ENCODE assay signal across 8 cellular contexts in genomic region chr10:78407009-78407711, GRCh38.
DNase-seq lines count a peak whose midpoint lies in the region; ATAC-seq and TF ChIP-seq lines count a peak whose summit lies in the region.

No MANE protein-coding gene starts in this region.

- TF ChIP-seq CTCF in foreskin fibroblast (IDR thresholded peaks at IDR 0.05; ENCODE audit: low read depth, low read length), result no peak
- no peak for TF ChIP-seq CTCF in nephron progenitor cell (IDR thresholded peaks at IDR 0.05)

- peak overlapping the region; percentile 95 for H3K27ac Mint-ChIP-seq in nephron progenitor cell

- peak overlapping the region in 1 of 2 donors; percentile 36 for H3K9ac ChIP-seq in stomach smooth muscle (ENCODE audit: low read length in 2 of 2)

- peaks cover 12% of the 10 kb centered on the region for H3K27me3 Mint-ChIP-seq in nephron progenitor cell (ENCODE audit: low read depth, poor library complexity)

- H3K4me1 Mint-ChIP-seq in nephron progenitor cell, result peaks cover 58% of the 10 kb centered on the region

- H3K27me3 ChIP-seq in stomach smooth muscle (ENCODE audit: control insufficient read depth in 1 of 2, insufficient read depth in 2 of 2, low read length in 2 of 2), result peaks cover 0 to 3% of the 10 kb centered on the region in 2 donors

- ATAC-seq in HG03442 (IDR thresholded peaks at IDR 0.05; ENCODE audit: unreplicated experiment), result peak; percentile 73

- H3K27ac ChIP-seq in stomach smooth muscle (ENCODE audit: low read length), result no peak overlapping the region

- no peaks in the 10 kb centered on the region for H3K9me3 ChIP-seq in stomach smooth muscle (ENCODE audit: control insufficient read depth in 2 of 2, low read length in 2 of 2)

- H3K4me1 ChIP-seq in stomach smooth muscle (ENCODE audit: control insufficient read depth, insufficient read depth, low read length), result peaks cover 36% of the 10 kb centered on the region

- H3K36me3 ChIP-seq in stomach smooth muscle (ENCODE audit: control insufficient read depth in 2 of 2, insufficient read depth in 2 of 2, low read length in 2 of 2), result no peaks in the 10 kb centered on the region

- H3K36me3 Mint-ChIP-seq in nephron progenitor cell (ENCODE audit: low read depth), result no peaks in the 10 kb centered on the region

- no peaks in the 10 kb centered on the region for H3K9me3 Mint-ChIP-seq in nephron progenitor cell

- peak; percentile 93 for DNase-seq in DMS114 treated with DMSO at 0.1 percent for 48 hours (lab: John Stamatoyannopoulos, UW; ENCODE audit: unreplicated experiment)
- DNase-seq in NCI-H82 treated with DMSO at 0.1 percent for 48 hours (lab: John Stamatoyannopoulos, UW; ENCODE audit: unreplicated experiment), result peak; percentile 82
- peak; percentile 12 for DNase-seq in activated effector memory CD4-positive, alpha-beta T cell treated with Interleukin-2 at 50 U/mL for 16 hours
- DNase-seq in foreskin fibroblast, result peak; percentile 22 to 58
- peak; percentile 95 for DNase-seq in nephron progenitor cell
- no peak for DNase-seq in mesenteric fat pad (ENCODE audit: low spot score)

- H3K4me3 Mint-ChIP-seq in nephron progenitor cell, result peak overlapping the region; percentile 81

- H3K4me3 ChIP-seq in foreskin fibroblast (ENCODE audit: low read depth in 1 of 2, low read length in 2 of 2), result peak overlapping the region in 1 of 2 donors; percentile 36
- H3K4me3 ChIP-seq in stomach smooth muscle (ENCODE audit: low read length in 2 of 2), result peak overlapping the region; percentile 26 to 60
